Comparison of ENCODE assay signal across 8 cellular contexts in genomic region chr4:121711263-121712000, GRCh38. TPM values are rescaled to one million over a fixed set of nuclear protein-coding genes. Genes with fewer than 3 reads are reported as not detected.
DNase-seq lines count a peak whose midpoint lies in the region; ATAC-seq, FAIRE-seq and TF ChIP-seq lines count a peak whose summit lies in the region.

No MANE protein-coding gene starts in this region.

- no peaks in the 10 kb centered on the region for H4K20me1 ChIP-seq in PC-3 (ENCODE audit: low read length)

- CTCF ChIA-PET in PC-3 (lab: Charles Lee) = interaction anchor here (0.9 kb wide), 1 partner anchor 14 kb away, joined by 3 read pairs; the partner anchor contains the start of gene ANXA5

- DNase-seq in AG10803 (ENCODE audit: low read depth) (peak; percentile 97), PC-3 (peak; percentile 93), bronchial epithelial cell (ENCODE audit: low read depth) (peak; percentile 84), islet precursor cell (peak; percentile 99), SKM-1 treated with dmso at 0.1 percent for 144 hours (lab: John Stamatoyannopoulos, UW; ENCODE audit: unreplicated experiment) (no peak)

- intact Hi-C loops in PC-3 (cut with micrococcal nuclease) = loop anchor here (1.0 kb wide), 1 partner anchor 15 kb away; no protein-coding TSS in a partner anchor

- BruUV-seq in PC-3 (replicated peaks; lab: Mats Ljungman, UMichigan) = TSS peak; percentile 33

- no peaks in the 10 kb centered on the region for H3F3A ChIP-seq in PC-3 (ENCODE audit: low read length, unreplicated experiment)

- no peak for FAIRE-seq in bronchial epithelial cell (lab: Jason Lieb, UNC)

- peak overlapping the region; percentile 82; the same call in 1 of the 2 replicates for H2AFZ ChIP-seq in PC-3 (ENCODE audit: low read length)

- ATAC-seq in GM18907 (IDR thresholded peaks at IDR 0.05; ENCODE audit: unreplicated experiment) (peak; percentile 96), HG03060 (IDR thresholded peaks at IDR 0.05; ENCODE audit: low read depth, unreplicated experiment) (peak; percentile 87), PC-3 (peak; percentile 99)

- H3K9me3 ChIP-seq in PC-3 (ENCODE audit: low read length) = no peaks in the 10 kb centered on the region
- no peaks in the 10 kb centered on the region for H3K9me3 ChIP-seq in skeletal muscle satellite cell (replicated peaks; ENCODE audit: low read length)

- H3K27ac ChIP-seq in PC-3 (ENCODE audit: low read length) = peak overlapping the region; percentile 91

- no peak for TF ChIP-seq CTCF in AG10803 (conservative IDR thresholded peaks at IDR 0.05; ENCODE audit: low read length)
- no peak for TF ChIP-seq CTCF in PC-3 (conservative IDR thresholded peaks at IDR 0.05; ENCODE audit: low read depth, low read length)
- no peak for TF ChIP-seq CTCF in bronchial epithelial cell (IDR thresholded peaks at IDR 0.05; ENCODE audit: insufficient read depth, low read length, severe bottlenecking)

- POLR2A ChIA-PET in PC-3 (lab: Charles Lee; ENCODE audit: unreplicated experiment) = interaction anchor here (1.0 kb wide), 1 partner anchor 15 kb away, joined by 3 read pairs; the partner anchor contains the start of gene ANXA5

- peak overlapping the region; percentile 54 for H3K4me3 ChIP-seq in AG10803 (ENCODE audit: low read length)
- peak overlapping the region; percentile 71 for H3K4me3 ChIP-seq in PC-3 (ENCODE audit: low read length)
- peak overlapping the region; percentile 14 for H3K4me3 ChIP-seq in bronchial epithelial cell (ENCODE audit: low read depth, low read length)
- peak overlapping the region; percentile 67 for H3K4me3 ChIP-seq in skeletal muscle satellite cell (ENCODE audit: low read length)

- H3K9me2 ChIP-seq in PC-3 (replicated peaks; ENCODE audit: low read length) = no peaks in the 10 kb centered on the region

- H3K9ac ChIP-seq in PC-3 (ENCODE audit: low read length) = peak overlapping the region; percentile 66
- peak overlapping the region; percentile 87 for H3K9ac ChIP-seq in skeletal muscle satellite cell (ENCODE audit: low read depth, low read length)

- H3K4me2 ChIP-seq in PC-3 (ENCODE audit: low read length) (peak overlapping the region; percentile 91), skeletal muscle satellite cell (ENCODE audit: low read length) (peak overlapping the region; percentile 87)

- no peaks in the 10 kb centered on the region for H3K79me2 ChIP-seq in PC-3 (ENCODE audit: low read length)

- H3K36me3 ChIP-seq in PC-3 (ENCODE audit: low read depth, low read length) (no peaks in the 10 kb centered on the region), bronchial epithelial cell (ENCODE audit: control insufficient read depth, insufficient read depth, low read length) (no peaks in the 10 kb centered on the region), skeletal muscle satellite cell (ENCODE audit: insufficient read depth, low read length) (no peaks in the 10 kb centered on the region)

- no peaks in the 10 kb centered on the region for H3K27me3 ChIP-seq in PC-3 (ENCODE audit: low read length)
- H3K27me3 ChIP-seq in bronchial epithelial cell (ENCODE audit: control insufficient read depth, insufficient read depth, low read length) = no peaks in the 10 kb centered on the region
- H3K27me3 ChIP-seq in skeletal muscle satellite cell (ENCODE audit: control insufficient read depth, insufficient read depth, low read length) = no peaks in the 10 kb centered on the region

- H3K4me1 ChIP-seq in PC-3 (ENCODE audit: insufficient read depth, low read length) (peaks cover 27% of the 10 kb centered on the region), skeletal muscle satellite cell (ENCODE audit: control insufficient read depth, insufficient read depth, low read length) (peaks cover 37% of the 10 kb centered on the region)

RNA-seq across cellular contexts. Expression of gene ANXA5, which starts 14.7 kb away (rescaled TPM):
- 271 and 280 TPM in 2 replicates for total RNA-seq in PC-3 (2014; rRNA removed)
- total RNA-seq in bronchial epithelial cell = 206 and 251 TPM in 2 replicates
- 1,097 and 1,175 TPM in 2 replicates for total RNA-seq in skeletal muscle satellite cell (2012; rRNA removed)

RNA-seq across cellular contexts. Expression of gene SMIM43, which starts 53.5 kb away (rescaled TPM):
- total RNA-seq in PC-3 (2014; rRNA removed) (not detected in 2 replicates), bronchial epithelial cell (under 0.01 TPM in 1 of 2 replicates, not detected in the other)
- not detected in 2 replicates for total RNA-seq in skeletal muscle satellite cell (2012; rRNA removed)

Comparison
In these comparisons a context has a peak if more than half of its experiments do, and no peak if none do; other contexts are left out.
1. H3K4me3 ChIP-seq: peak in every context shown above with its lines; median percentile 71 in PC-3; 67 in skeletal muscle satellite cell; 54 in AG10803; 14 in bronchial epithelial cell.